ENCODE assay signal across 10 cellular contexts in genomic region chr20:478010-478948, GRCh38. TPM values are rescaled to one million over a fixed set of nuclear protein-coding genes. Genes with fewer than 3 reads are reported as not detected.
DNase-seq lines count a peak whose midpoint lies in the region; ATAC-seq and TF ChIP-seq lines count a peak whose summit lies in the region.
"Had no signal": no experiment of that assay in that cellular context is flagged by ENCODE, and none has a peak within 500 bp of the region (broad histone marks: within the 10 kb centered on the region; RNA-seq: fewer than 3 reads in every experiment).

No MANE protein-coding gene starts in this region.

- H3K4me1 ChIP-seq in left ventricle myocardium inferior, result peaks cover 6% of the 10 kb centered on the region

- H3K27ac ChIP-seq in left ventricle myocardium inferior (replicated peaks) (no peak overlapping the region), VCaP (peak overlapping the region; percentile 79)

- no peaks in the 10 kb centered on the region for H3K27me3 ChIP-seq in left ventricle myocardium inferior (ENCODE audit: low read depth)

- intact Hi-C loops in left ventricle myocardium superior (cut with micrococcal nuclease), result loop anchor here (5.0 kb wide), 1 partner anchor 126 kb away; no protein-coding TSS in a partner anchor
- intact Hi-C loops in left ventricle myocardium inferior (cut with micrococcal nuclease), result loop anchor here (5.0 kb wide), 1 partner anchor 121 kb away; no protein-coding TSS in a partner anchor

- DNase-seq in left ventricle myocardium superior (no peak), left ventricle myocardium inferior (no peak), fibroblast of the aortic adventitia (ENCODE audit: low read depth) (peak; percentile 90), stromal cell of bone marrow (ENCODE audit: low read depth) (peak; percentile 61), GM19238 (ENCODE audit: insufficient read length, low spot score) (no peak), GM10248 (ENCODE audit: extremely low spot score) (no peak)
- DNase-seq: activated CD4-positive, alpha-beta T cell treated with anti-CD3 and anti-CD28 coated beads, Interleukin-2, amount 50 U/mL, for 1 hour; activated naive CD4-positive, alpha-beta T cell treated with Interleukin-2 at 50 U/mL for 16 hours had no signal

- no peaks in the 10 kb centered on the region for H3K9me3 ChIP-seq in left ventricle myocardium inferior (replicated peaks)

- POLR2A ChIA-PET in GM10248 (lab: Yijun Ruan, JAX), result interaction anchor here (0.7 kb wide), 1 partner anchor 158 kb away, joined by 3 read pairs; no protein-coding TSS in a partner anchor

- TF ChIP-seq CTCF in left ventricle myocardium inferior (IDR thresholded peaks at IDR 0.05; ENCODE audit: borderline replicate concordance), result no peak
- TF ChIP-seq CTCF in VCaP (conservative IDR thresholded peaks at IDR 0.05), result no peak
- no peak for TF ChIP-seq CTCF in fibroblast of the aortic adventitia (IDR thresholded peaks at IDR 0.05; ENCODE audit: insufficient read depth, low read length)
- no peak for TF ChIP-seq CTCF in GM10248 (IDR thresholded peaks at IDR 0.05; ENCODE audit: control extremely low read depth, extremely low read depth, low read depth, missing control alignments)

- H3K36me3 ChIP-seq in left ventricle myocardium inferior, result peaks cover 33% of the 10 kb centered on the region

- CTCF ChIA-PET in GM10248 (lab: Yijun Ruan, JAX), result interaction anchor here (0.8 to 5.2 kb wide), 9 partner anchors 14 to 125 kb away, joined by 3 to 79 read pairs (median 6); partner anchors contain the start of genes CSNK2A1 and TRIB3

- ATAC-seq in left ventricle myocardium superior (peak; percentile 59), HG03342 (IDR thresholded peaks at IDR 0.05; ENCODE audit: unreplicated experiment) (no peak)

- no peak overlapping the region for H3K4me3 ChIP-seq in left ventricle myocardium inferior
- no peak overlapping the region for H3K4me3 ChIP-seq in fibroblast of the aortic adventitia (ENCODE audit: low read depth, low read length)

RNA-seq across cellular contexts. Expression of gene TBC1D20, which starts 15.9 kb away (rescaled TPM):
- total RNA-seq in left ventricle myocardium superior (23.3 TPM), left ventricle myocardium inferior (23.0 TPM), fibroblast of the aortic adventitia (ENCODE audit: low replicate concordance) (27.1 and 34.4 TPM in 2 replicates)

Comparison
In these comparisons a context has a peak if more than half of its experiments do, and no peak if none do; other contexts are left out.
1. DNase-seq: peak in fibroblast of the aortic adventitia (single experiment) and stromal cell of bone marrow (single experiment); none in left ventricle myocardium superior (single experiment), left ventricle myocardium inferior (single experiment), GM19238 (single experiment) and GM10248 (single experiment).